14 cellular contexts compared by ENCODE assay signal in the genomic region with DNA sequence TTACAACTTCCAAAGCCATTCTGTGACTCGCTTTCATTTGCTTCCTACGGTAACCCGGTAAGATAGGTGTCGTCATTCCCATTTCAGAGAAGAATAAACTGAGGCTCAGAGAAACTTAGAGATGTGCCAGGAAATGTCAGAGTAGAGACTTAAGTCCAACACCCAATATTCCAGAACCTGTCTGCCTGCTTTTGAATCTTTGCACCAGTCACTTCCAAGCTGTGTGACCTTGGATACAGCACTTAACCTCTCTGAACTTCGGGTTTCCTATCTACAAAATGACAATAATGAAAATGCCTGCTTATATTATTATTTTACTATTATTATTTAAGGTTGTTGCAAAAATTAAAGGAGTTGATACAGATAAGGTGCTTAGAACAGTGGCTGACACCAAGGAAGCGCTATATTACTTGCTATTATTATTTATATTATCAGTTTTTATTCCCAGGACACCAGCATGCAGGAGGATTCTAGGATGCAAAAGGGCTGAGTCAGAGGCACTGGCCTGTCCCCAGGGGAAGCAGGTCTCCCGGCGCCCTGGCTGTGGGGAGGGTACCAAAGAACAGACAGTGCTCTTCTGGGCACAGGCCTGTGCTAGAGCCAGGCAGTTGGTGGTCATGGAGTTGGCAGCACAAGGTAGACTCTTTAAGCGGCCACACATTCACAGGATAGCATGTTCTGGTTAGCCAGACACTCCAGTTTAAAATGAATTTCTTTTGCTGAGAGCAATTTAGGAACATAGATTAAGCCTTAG. TPM values are rescaled to one million over a fixed set of nuclear protein-coding genes. Genes with fewer than 3 reads are reported as not detected.
DNase-seq lines count a peak whose midpoint lies in the region; ATAC-seq and TF ChIP-seq lines count a peak whose summit lies in the region.
"Had no signal": no experiment of that assay in that cellular context is flagged by ENCODE, and none has a peak within 500 bp of the region (broad histone marks: within the 10 kb centered on the region; RNA-seq: fewer than 3 reads in every experiment).

No MANE protein-coding gene starts in this region.

- peaks cover 49% of the 10 kb centered on the region for H3K4me1 Mint-ChIP-seq in mesothelial cell of epicardium
- H3K4me1 Mint-ChIP-seq in activated naive CD8-positive, alpha-beta T cell treated with anti-CD3 and anti-CD28 coated beads for 36 hours: no peaks in the 10 kb centered on the region

- peak overlapping the region; percentile 46 to 96 for H3K27ac ChIP-seq in ascending aorta
- peak overlapping the region; percentile 50 to 99 (median 95) for H3K27ac ChIP-seq in heart left ventricle
- H3K27ac ChIP-seq in thoracic aorta: peak overlapping the region; percentile 55 to 98
- no peak overlapping the region for H3K27ac ChIP-seq in WERI-Rb-1

- no peaks in the 10 kb centered on the region for H3K27me3 Mint-ChIP-seq in mesothelial cell of epicardium (ENCODE audit: low read depth)
- peaks cover 8% of the 10 kb centered on the region for H3K27me3 Mint-ChIP-seq in activated naive CD8-positive, alpha-beta T cell treated with anti-CD3 and anti-CD28 coated beads for 36 hours

- DNase-seq in ascending aorta (ENCODE audit: low spot score in 2 of 2): no peak
- peak in 4 of 5 donors; percentile 32 to 82 (median 58) for DNase-seq in heart left ventricle
- no peak for DNase-seq in mesothelial cell of epicardium (ENCODE audit: low spot score in 2 of 2, unreplicated experiment in 2 of 2)
- DNase-seq in thoracic aorta (ENCODE audit: low spot score): no peak
- no peak for DNase-seq in NOMO-1 treated with DMSO at 0.1 percent for 48 hours (lab: John Stamatoyannopoulos, UW; ENCODE audit: unreplicated experiment)
- DNase-seq in SKM-1 (lab: John Stamatoyannopoulos, UW; ENCODE audit: unreplicated experiment): no peak
- DNase-seq in WERI-Rb-1: no peak
- no peak for DNase-seq in activated naive CD8-positive, alpha-beta T cell treated with anti-CD3 and anti-CD28 coated beads for 36 hours
- DNase-seq: activated CD4-positive, CD25-positive, alpha-beta regulatory T cell treated with anti-CD3 and anti-CD28 coated beads, Interleukin-2, amount 50 U/mL, for 72 hours; activated effector memory CD4-positive, alpha-beta T cell treated with anti-CD3 and anti-CD28 coated beads, Interleukin-2, amount 50 U/mL, for 16 hours; Kasumi-1; NCI-H2227 treated with DMSO at 0.1 percent for 48 hours; stimulated activated naive CD4-positive, alpha-beta T cell had no signal

- H3K4me3 ChIP-seq in ascending aorta (peak overlapping the region; percentile 75 to 76), heart left ventricle (peak overlapping the region in 9 of 12 donors; percentile 62 to 83 (median 72)), thoracic aorta (peak overlapping the region; percentile 91), WERI-Rb-1 (ENCODE audit: low read depth, low read length) (no peak overlapping the region)

- H3K9me3 Mint-ChIP-seq in mesothelial cell of epicardium: no peaks in the 10 kb centered on the region
- H3K9me3 Mint-ChIP-seq in activated naive CD8-positive, alpha-beta T cell treated with anti-CD3 and anti-CD28 coated beads for 36 hours: no peaks in the 10 kb centered on the region
- H3K9me3 Mint-ChIP-seq: T-helper 1 cell treated with Interleukin-12 subunit alpha and Interleukin-12 subunit beta and Interleukin-4 antibody, amounts not matched to agents 30 μg/mL and 1 μg/mL, for 36 hours had no signal

- no peaks in the 10 kb centered on the region for H3K9me3 ChIP-seq in ascending aorta
- no peaks in the 10 kb centered on the region for H3K9me3 ChIP-seq in heart left ventricle
- no peaks in the 10 kb centered on the region for H3K9me3 ChIP-seq in thoracic aorta
- H3K9me3 ChIP-seq in WERI-Rb-1 (ENCODE audit: severe bottlenecking): no peaks in the 10 kb centered on the region

- H3K27me3 ChIP-seq in ascending aorta (no peaks in the 10 kb centered on the region), heart left ventricle (no peaks in the 10 kb centered on the region), thoracic aorta (replicated peaks; ENCODE audit: insufficient read depth) (no peaks in the 10 kb centered on the region), WERI-Rb-1 (ENCODE audit: insufficient read depth, low read depth, severe bottlenecking) (no peaks in the 10 kb centered on the region)

- H3K4me3 Mint-ChIP-seq in mesothelial cell of epicardium: no peak overlapping the region
- no peak overlapping the region for H3K4me3 Mint-ChIP-seq in activated naive CD8-positive, alpha-beta T cell treated with anti-CD3 and anti-CD28 coated beads for 36 hours
- H3K4me3 Mint-ChIP-seq: T-helper 1 cell treated with Interleukin-12 subunit alpha and Interleukin-12 subunit beta and Interleukin-4 antibody, amounts not matched to agents 30 μg/mL and 1 μg/mL, for 36 hours had no signal

- no peak for TF ChIP-seq POLR2A in heart left ventricle (IDR thresholded peaks at IDR 0.05)

- peaks cover 0 to 36% of the 10 kb centered on the region in 2 donors for H3K4me1 ChIP-seq in ascending aorta
- H3K4me1 ChIP-seq in heart left ventricle: peaks cover 0 to 63% (median 26%) of the 10 kb centered on the region in 12 donors
- peaks cover 21 to 69% of the 10 kb centered on the region in 2 donors for H3K4me1 ChIP-seq in thoracic aorta (ENCODE audit: control insufficient read depth in 1 of 2, low read depth in 2 of 2)

- H3K36me3 ChIP-seq in ascending aorta (peaks cover 23 to 39% of the 10 kb centered on the region in 2 donors), heart left ventricle (peaks cover 0 to 24% (median 16%) of the 10 kb centered on the region in 9 donors), thoracic aorta (peaks cover 18% of the 10 kb centered on the region), WERI-Rb-1 (no peaks in the 10 kb centered on the region)

- peak overlapping the region; percentile 11 for H3K27ac Mint-ChIP-seq in mesothelial cell of epicardium
- H3K27ac Mint-ChIP-seq in activated naive CD8-positive, alpha-beta T cell treated with anti-CD3 and anti-CD28 coated beads for 36 hours: no peak overlapping the region
- H3K27ac Mint-ChIP-seq: T-helper 1 cell treated with Interleukin-12 subunit alpha and Interleukin-12 subunit beta and Interleukin-4 antibody, amounts not matched to agents 30 μg/mL and 1 μg/mL, for 36 hours had no signal

- TF ChIP-seq CTCF in ascending aorta (IDR thresholded peaks at IDR 0.05): no peak
- TF ChIP-seq CTCF in heart left ventricle (IDR thresholded peaks at IDR 0.05): no peak
- no peak for TF ChIP-seq CTCF in mesothelial cell of epicardium (IDR thresholded peaks at IDR 0.05; ENCODE audit: unreplicated experiment)
- TF ChIP-seq CTCF in thoracic aorta (IDR thresholded peaks at IDR 0.05): no peak
- TF ChIP-seq CTCF in WERI-Rb-1 (IDR thresholded peaks at IDR 0.05; ENCODE audit: low read depth, low read length): no peak

- ATAC-seq in heart left ventricle: peak; percentile 55 to 71 (median 70)
- ATAC-seq in thoracic aorta (ENCODE audit: insufficient number of reproducible peaks, low FRiP score, low read depth): no peak

- H3K36me3 Mint-ChIP-seq in mesothelial cell of epicardium: peaks cover 3% of the 10 kb centered on the region
- H3K36me3 Mint-ChIP-seq in activated naive CD8-positive, alpha-beta T cell treated with anti-CD3 and anti-CD28 coated beads for 36 hours: no peaks in the 10 kb centered on the region

- intact Hi-C loops in ascending aorta (cut with DNase I): loop anchor here (5.0 kb wide), 2 partner anchors 143 to 228 kb away; no protein-coding TSS in a partner anchor
- intact Hi-C loops in heart left ventricle (cut with DNase I): loop anchor here in 4 of 10 donors (5.0 to 10.0 kb wide), 3 partner anchors 63 to 228 kb away; no protein-coding TSS in a partner anchor

- WGBS in heart left ventricle, 4 donors: 45 to 57% (median 52%) methylated on average over 8 to 9 of the region's 9 CpGs

RNA-seq across cellular contexts. Expression of gene HSPB8, which starts 5.4 kb away (rescaled TPM):
- 129 TPM for total RNA-seq in ascending aorta
- total RNA-seq in heart left ventricle: 100 to 1,000 TPM; 417 to 662 (median 558) TPM
- polyA plus RNA-seq in heart left ventricle: 100 to 1,000 TPM; 446 to 523 TPM
- total RNA-seq in mesothelial cell of epicardium: 13.5 to 16.8 TPM (median 15.7 TPM) in 3 replicates
- total RNA-seq in thoracic aorta: 100 to 1,000 TPM; 108 to 172 TPM
- not detected for total RNA-seq in activated naive CD8-positive, alpha-beta T cell treated with anti-CD3 and anti-CD28 coated beads for 36 hours

Comparison
In these comparisons a context has a peak if more than half of its experiments do, and no peak if none do; other contexts are left out.
1. DNase-seq: peak in heart left ventricle (4 of 5); none in ascending aorta (0 of 2), mesothelial cell of epicardium (0 of 2), thoracic aorta (single experiment), NOMO-1 treated with DMSO at 0.1 percent for 48 hours (single experiment), SKM-1 (single experiment), WERI-Rb-1 (single experiment) and activated naive CD8-positive, alpha-beta T cell treated with anti-CD3 and anti-CD28 coated beads for 36 hours (single experiment).
2. RNA of gene HSPB8, which starts 5.4 kb away (total RNA-seq): 417 to 662 TPM in heart left ventricle, 108 to 172 TPM in thoracic aorta, 129 TPM in ascending aorta (single experiment) and 13.5 to 16.8 TPM in mesothelial cell of epicardium; not detected in activated naive CD8-positive, alpha-beta T cell treated with anti-CD3 and anti-CD28 coated beads for 36 hours; every median in the first group is over 10 times any median in the second.